8 cellular contexts compared by ENCODE assay signal in the genomic region with DNA sequence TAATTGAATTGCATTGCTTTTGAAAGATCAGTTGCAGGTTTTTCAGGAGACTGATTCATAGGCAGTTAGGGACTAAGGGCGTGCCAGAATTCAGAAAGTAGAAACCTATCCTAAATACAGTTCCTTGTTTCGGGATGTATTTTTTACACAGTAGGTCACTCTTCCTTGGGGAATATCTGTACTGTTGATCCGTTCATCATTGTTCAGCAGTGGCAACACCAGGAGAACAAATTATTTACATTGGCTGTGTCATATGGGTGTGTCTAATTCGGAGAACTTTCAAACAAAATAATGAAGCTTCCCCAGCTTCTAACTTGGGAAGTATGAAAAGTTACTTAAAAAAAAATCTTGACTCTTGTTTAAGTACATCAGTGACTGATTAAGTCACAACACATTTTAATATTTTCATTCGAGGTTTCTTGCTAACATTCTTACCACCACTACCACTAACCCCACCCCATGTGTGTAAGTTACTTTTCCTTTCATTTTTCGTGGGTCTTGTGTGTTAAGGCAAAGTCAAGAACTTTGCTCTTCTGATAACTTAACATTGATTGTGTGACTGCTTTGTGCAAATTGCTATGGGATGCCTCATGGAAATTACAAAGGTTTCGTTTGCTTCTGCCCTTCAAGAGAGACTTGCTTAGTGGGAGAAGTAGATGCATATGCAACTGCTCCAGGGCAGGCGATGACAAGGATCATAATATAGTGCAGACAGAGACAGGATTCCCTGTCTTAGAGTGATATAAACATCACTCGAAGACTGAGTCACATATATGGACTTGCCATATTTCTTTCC. TPM values are rescaled to one million over a fixed set of nuclear protein-coding genes. Genes with fewer than 3 reads are reported as not detected.
DNase-seq lines count a peak whose midpoint lies in the region; ATAC-seq and TF ChIP-seq lines count a peak whose summit lies in the region.

No MANE protein-coding gene starts in this region.

- peak overlapping the region; percentile 41 for H3K4me2 ChIP-seq in DOHH2 (ENCODE audit: low read length)

- intact Hi-C loops in right lobe of liver (cut with DNase I) (no loop called here), aorta (cut with DNase I) (loop anchor here in 1 of 2 donors (5.0 kb wide), 1 partner anchor 80 kb away; no protein-coding TSS in a partner anchor)

- H3K4me3 ChIP-seq in DOHH2 (ENCODE audit: low read length) (no peak overlapping the region), right lobe of liver (peak overlapping the region; percentile 38 to 47 (median 46)), aorta (ENCODE audit: low read length in 2 of 2) (peak overlapping the region; percentile 78 to 84)

- no peaks in the 10 kb centered on the region for H3K36me3 ChIP-seq in DOHH2 (ENCODE audit: control insufficient read depth, low read length)
- no peaks in the 10 kb centered on the region for H3K36me3 ChIP-seq in right lobe of liver
- no peaks in the 10 kb centered on the region for H3K36me3 ChIP-seq in aorta (ENCODE audit: control insufficient read depth in 1 of 2, insufficient read depth in 2 of 2, low read length in 1 of 2)

- H3K4me1 Mint-ChIP-seq in brain = peaks cover 22% of the 10 kb centered on the region

- WGBS in right lobe of liver (ENCODE audit: insufficient coverage, low coverage, low lambda C conversion rate, missing lambda C conversion rate) = 5% methylated on average over 9 of the region's 9 CpGs
- 6 to 7% methylated on average over 9 of the region's 9 CpGs for WGBS in aorta, 2 donors

- H3K9me3 ChIP-seq in DOHH2 (ENCODE audit: control insufficient read depth, insufficient read depth, low read length) = no peaks in the 10 kb centered on the region
- H3K9me3 ChIP-seq in right lobe of liver = no peaks in the 10 kb centered on the region
- H3K9me3 ChIP-seq in aorta (ENCODE audit: control insufficient read depth, low read length) = no peaks in the 10 kb centered on the region

- peak overlapping the region in 3 of 5 experiments; percentile 19 to 62 (median 49) for H3K27ac Mint-ChIP-seq in brain

- no peaks in the 10 kb centered on the region for H3K27me3 Mint-ChIP-seq in brain

- ATAC-seq in GM19468 (IDR thresholded peaks at IDR 0.05; ENCODE audit: extremely low read depth, unreplicated experiment) (peak; percentile 61), right lobe of liver (peak; percentile 80 to 86 (median 84)), aorta (ENCODE audit: low FRiP score) (peak; percentile 67)

- H3K27me3 ChIP-seq in DOHH2 (ENCODE audit: control insufficient read depth, low read length) (no peaks in the 10 kb centered on the region), right lobe of liver (no peaks in the 10 kb centered on the region), aorta (ENCODE audit: control insufficient read depth in 1 of 2, insufficient read depth in 2 of 2, low read length in 1 of 2) (no peaks in the 10 kb centered on the region)

- peak; percentile 21 for DNase-seq in KBM-7
- no peak for DNase-seq in right lobe of liver
- no peak for DNase-seq in aorta
- no peak for DNase-seq in stimulated activated naive CD4-positive, alpha-beta T cell treated with Interleukin-2 at 50 U/mL for 16 hours (lab: John Stamatoyannopoulos, UW)
- DNase-seq in NCI-H187 treated with DMSO at 0.1 percent for 48 hours (lab: John Stamatoyannopoulos, UW) = no peak

- no peak for TF ChIP-seq POLR2A in right lobe of liver (IDR thresholded peaks at IDR 0.05)

- in situ Hi-C loops in KBM-7 (cut with MboI; ENCODE audit: low pct_unique_long_range_greater_than_20kb, low sequenced_read_pairs) = no loop called here

- H3K4me3 Mint-ChIP-seq in brain = peak overlapping the region in 1 of 5 experiments; percentile 64

- TF ChIP-seq CTCF in DOHH2 (IDR thresholded peaks at IDR 0.05; ENCODE audit: low read depth, low read length, poor library complexity, severe bottlenecking) (no peak), brain (conservative IDR thresholded peaks at IDR 0.05) (no peak), right lobe of liver (IDR thresholded peaks at IDR 0.05) (no peak)

- H3K79me2 ChIP-seq in DOHH2 (ENCODE audit: control insufficient read depth, low read length) = no peaks in the 10 kb centered on the region

- H3K9me2 ChIP-seq in DOHH2 (replicated peaks; ENCODE audit: control insufficient read depth, low read length) = no peaks in the 10 kb centered on the region

- H3K27ac ChIP-seq in DOHH2 (ENCODE audit: low read depth, low read length) = no peak overlapping the region
- H3K27ac ChIP-seq in right lobe of liver = peak overlapping the region; percentile 37 to 74 (median 60)
- H3K27ac ChIP-seq in aorta (ENCODE audit: low read depth in 1 of 2, low read length in 2 of 2) = no peak overlapping the region

- H3K36me3 Mint-ChIP-seq in brain = no peaks in the 10 kb centered on the region

- no peaks in the 10 kb centered on the region for H3K9me3 Mint-ChIP-seq in brain

- H4K20me1 ChIP-seq in DOHH2 (ENCODE audit: control insufficient read depth, insufficient read depth, low read depth, low read length) = no peaks in the 10 kb centered on the region

- H3K4me1 ChIP-seq in DOHH2 (ENCODE audit: control insufficient read depth, low read length) (peaks cover 18% of the 10 kb centered on the region), right lobe of liver (peaks cover 0 to 7% (median 0%) of the 10 kb centered on the region in 4 donors), aorta (ENCODE audit: control insufficient read depth in 1 of 2, insufficient read depth in 2 of 2, low read length in 2 of 2) (no peaks in the 10 kb centered on the region)

- no peaks in the 10 kb centered on the region for H3F3A ChIP-seq in DOHH2 (ENCODE audit: control insufficient read depth, insufficient read depth)

RNA-seq across cellular contexts. Expression of a gene that starts 43.8 kb away (rescaled TPM):
- polyA plus RNA-seq in brain (ENCODE audit: insufficient read depth, low read depth, low replicate concordance) (57.1 TPM), aorta (10 to 100 TPM; 20.4 to 31.7 TPM)
- total RNA-seq in right lobe of liver (10 to 100 TPM; 11.3 to 22.3 (median 21.4) TPM), aorta (10 to 100 TPM; 15.4 to 15.6 TPM)

Comparison
In these comparisons a context has a peak if more than half of its experiments do, and no peak if none do; other contexts are left out.
1. H3K27ac ChIP-seq: peak in right lobe of liver (3 of 3); none in DOHH2 (single experiment) and aorta (0 of 2).
2. Peak in every context shown above with its lines, with median percentiles within 50 percentile points of each other: ATAC-seq.